Comparison of ENCODE assay signal across 9 cellular contexts in genomic region chr14:21525571-21525970, GRCh38. TPM values are rescaled to one million over a fixed set of nuclear protein-coding genes. Genes with fewer than 3 reads are reported as not detected.
DNase-seq lines count a peak whose midpoint lies in the region; ATAC-seq and TF ChIP-seq lines count a peak whose summit lies in the region.
"Had no signal": no experiment of that assay in that cellular context is flagged by ENCODE, and none has a peak within 500 bp of the region (broad histone marks: within the 10 kb centered on the region; RNA-seq: fewer than 3 reads in every experiment).

No MANE protein-coding gene starts in this region.

- H3K4me1 ChIP-seq in upper lobe of right lung, result peaks cover 6% of the 10 kb centered on the region

- ATAC-seq in memory B cell (ENCODE audit: low read depth) (no peak), upper lobe of right lung (peak; percentile 5), GM18520 (IDR thresholded peaks at IDR 0.05; ENCODE audit: unreplicated experiment) (no peak)

- H3K9me3 Mint-ChIP-seq in memory B cell, result no peaks in the 10 kb centered on the region

- H3K27ac Mint-ChIP-seq in memory B cell, result peak overlapping the region; percentile 0

- CTCF ChIA-PET in BJ (lab: Yijun Ruan, JAX), result interaction anchor here (1.3 kb wide), 1 partner anchor 27 kb away, joined by 8 read pairs; no protein-coding TSS in a partner anchor

- no peak for TF ChIP-seq CTCF in BJ (IDR thresholded peaks at IDR 0.05; ENCODE audit: insufficient read depth, low read depth, low read length)
- TF ChIP-seq CTCF in upper lobe of right lung (IDR thresholded peaks at IDR 0.05), result no peak
- no peak for TF ChIP-seq CTCF in GM13977 (IDR thresholded peaks at IDR 0.05; ENCODE audit: extremely low read depth, insufficient read depth, missing control alignments)

- peaks cover 8% of the 10 kb centered on the region for H3K4me1 Mint-ChIP-seq in memory B cell

- 0 out of 2 replicates have a peak, but pooled peaks cover 3% of the 10 kb centered on the region for H3K27me3 ChIP-seq in BJ (ENCODE audit: control insufficient read depth, insufficient read depth, low read length)
- H3K27me3 ChIP-seq in upper lobe of right lung, result no peaks in the 10 kb centered on the region

- peaks cover 2% of the 10 kb centered on the region; the same call in 1 of the 2 replicates for H3K36me3 ChIP-seq in BJ (ENCODE audit: control insufficient read depth, insufficient read depth, low read length)
- H3K36me3 ChIP-seq in upper lobe of right lung, result no peaks in the 10 kb centered on the region

- DNase-seq in BJ (ENCODE audit: low read depth), result no peak
- DNase-seq in Jurkat, Clone E6-1 (ENCODE audit: low read depth, low spot score), result no peak
- peak in 35 of 61 donors; percentile 13 to 70 (median 32) for DNase-seq in caudate nucleus (lab: John Stamatoyannopoulos, UW)
- no peak for DNase-seq in memory B cell (ENCODE audit: low spot score in 2 of 2)
- DNase-seq in upper lobe of right lung, result no peak
- no peak for DNase-seq in DMS114 treated with DMSO at 0.1 percent for 48 hours (lab: John Stamatoyannopoulos, UW; ENCODE audit: unreplicated experiment)
- DNase-seq in GM13977 (ENCODE audit: low spot score), result no peak

- peak overlapping the region; percentile 88 for H3K4me3 ChIP-seq in BJ (ENCODE audit: low read depth, low read length)
- peak overlapping the region; percentile 72 for H3K4me3 ChIP-seq in Jurkat, Clone E6-1 (ENCODE audit: low read length)
- peak overlapping the region; percentile 62 for H3K4me3 ChIP-seq in upper lobe of right lung

- H3K27ac ChIP-seq in caudate nucleus (ENCODE audit: low read depth, low read length) (peak overlapping the region; percentile 80), upper lobe of right lung (no peak overlapping the region)

- POLR2A ChIA-PET in BJ (lab: Charles Lee), result interaction anchor here (0.6 kb wide), 1 partner anchor 28 kb away, joined by 5 read pairs; no protein-coding TSS in a partner anchor

- no peaks in the 10 kb centered on the region for H3K36me3 Mint-ChIP-seq in memory B cell

- H3K9me3 ChIP-seq in upper lobe of right lung, result no peaks in the 10 kb centered on the region

- intact Hi-C loops in upper lobe of right lung (cut with DNase I), result no loop called here

- in situ Hi-C loops in GM13977 (cut with MboI; ENCODE audit: low pct_unique_long_range_greater_than_20kb, low sequenced_read_pairs, unreplicated experiment), result no loop called here

- peak overlapping the region; percentile 84 for H3K4me3 Mint-ChIP-seq in memory B cell

- H3K27me3 Mint-ChIP-seq in memory B cell, result peaks cover 11% of the 10 kb centered on the region

RNA-seq across cellular contexts. Expression of gene SALL2, which starts 0.6 kb away (rescaled TPM):
- polyA plus RNA-seq in BJ (2011; rRNA removed), result 4.0 and 7.2 TPM in 2 replicates
- polyA minus RNA-seq in BJ (2011; rRNA and poly(A)+ RNA removed), result 8.1 and 8.2 TPM in 2 replicates
- polyA plus RNA-seq in Jurkat, Clone E6-1 (2012; ENCODE audit: insufficient read depth, insufficient read length), result 17.9 TPM
- total RNA-seq in upper lobe of right lung, result 8.1 TPM

RNA-seq across cellular contexts. Expression of gene METTL3, which starts 14.4 kb away (rescaled TPM):
- 52.3 and 63.3 TPM in 2 replicates for polyA plus RNA-seq in BJ (2011; rRNA removed)
- 43.9 and 77.6 TPM in 2 replicates for polyA minus RNA-seq in BJ (2011; rRNA and poly(A)+ RNA removed)
- polyA plus RNA-seq in Jurkat, Clone E6-1 (2012; ENCODE audit: insufficient read depth, insufficient read length), result 65.2 TPM
- total RNA-seq in upper lobe of right lung, result 48.6 TPM

RNA-seq across cellular contexts. Expression of gene TOX4, which starts 48.6 kb away (rescaled TPM):
- polyA plus RNA-seq in BJ (2011; rRNA removed), result 105 and 141 TPM in 2 replicates
- 80.1 and 123 TPM in 2 replicates for polyA minus RNA-seq in BJ (2011; rRNA and poly(A)+ RNA removed)
- polyA plus RNA-seq in Jurkat, Clone E6-1 (2012; ENCODE audit: insufficient read depth, insufficient read length), result 64.1 TPM
- total RNA-seq in upper lobe of right lung, result 69.4 TPM

RNA-seq across cellular contexts. Expression of gene RAB2B, which starts 48.8 kb away (rescaled TPM):
- polyA plus RNA-seq in BJ (2011; rRNA removed), result 20.3 and 29.9 TPM in 2 replicates
- polyA minus RNA-seq in BJ (2011; rRNA and poly(A)+ RNA removed), result 11.9 and 14.3 TPM in 2 replicates
- 31.2 TPM for polyA plus RNA-seq in Jurkat, Clone E6-1 (2012; ENCODE audit: insufficient read depth, insufficient read length)
- 36.9 TPM for total RNA-seq in upper lobe of right lung

RNA-seq across cellular contexts. Expression of gene OR10G3, which starts 54.3 kb away (rescaled TPM):
- not detected in 2 replicates for polyA plus RNA-seq in BJ (2011; rRNA removed)
- not detected in 2 replicates for polyA minus RNA-seq in BJ (2011; rRNA and poly(A)+ RNA removed)
- not detected for polyA plus RNA-seq in Jurkat, Clone E6-1 (2012; ENCODE audit: insufficient read depth, insufficient read length)
- total RNA-seq in upper lobe of right lung, result not detected
- total RNA-seq: myocyte had no signal

Comparison
In these comparisons a context has a peak if more than half of its experiments do, and no peak if none do; other contexts are left out.
1. DNase-seq: peak in caudate nucleus (35 of 61); none in BJ (single experiment), Jurkat, Clone E6-1 (single experiment), memory B cell (0 of 2), upper lobe of right lung (single experiment), DMS114 treated with DMSO at 0.1 percent for 48 hours (single experiment) and GM13977 (single experiment).
2. Peak in every context shown above with its lines, with median percentiles within 50 percentile points of each other: H3K4me3 ChIP-seq.